ENCODE assay signal across 24 cellular contexts in the genomic region with DNA sequence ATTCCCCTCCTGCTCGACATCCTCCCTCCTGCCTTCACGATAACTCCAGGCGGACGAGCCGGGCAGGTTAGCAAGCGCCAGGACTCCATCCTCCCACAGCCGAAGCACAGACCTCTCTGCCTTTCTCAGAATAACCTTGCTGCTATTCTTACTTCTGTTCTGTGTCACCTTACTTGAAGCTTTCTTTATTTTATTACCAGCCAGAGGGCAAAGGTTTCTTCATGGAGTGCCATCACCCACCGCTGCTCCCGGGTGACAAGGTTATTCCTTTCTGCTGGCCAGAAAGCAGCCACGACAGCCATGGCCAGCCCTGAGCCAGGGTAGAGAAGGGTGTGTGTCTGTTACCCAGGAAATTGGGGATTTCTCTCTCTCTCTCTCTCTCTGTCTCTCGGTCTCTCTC.
A peak's percentile ranks its signal among the peaks of the same experiment; 100 is the strongest.
DNase-seq lines count a peak whose midpoint lies in the region; TF ChIP-seq lines count a peak whose summit lies in the region.
"Had no signal": no experiment of that assay in that cellular context is flagged by ENCODE, and none has a peak within 500 bp of the region (broad histone marks: within the 10 kb centered on the region; RNA-seq: fewer than 3 reads in every experiment).

No MANE protein-coding gene starts in this region.

- H3K27me3 Mint-ChIP-seq in activated naive CD4-positive, alpha-beta T cell treated with anti-CD3 and anti-CD28 coated beads, Interleukin-2, amount 50 U/mL, for 24 hours = no peaks in the 10 kb centered on the region
- H3K27me3 Mint-ChIP-seq in nephron (ENCODE audit: low read depth) = no peaks in the 10 kb centered on the region
- peaks cover 27% of the 10 kb centered on the region for H3K27me3 Mint-ChIP-seq in activated T-cell treated with anti-CD3 and anti-CD28 coated beads, Interleukin-2, amount 50 U/mL, for 24 hours

- intact Hi-C loops in esophagus muscularis mucosa (cut with DNase I) = no loop called here

- no peak for TF ChIP-seq EP300 in esophagus muscularis mucosa (IDR thresholded peaks at IDR 0.05)

- H3K27ac Mint-ChIP-seq in activated naive CD4-positive, alpha-beta T cell treated with anti-CD3 and anti-CD28 coated beads, Interleukin-2, amount 50 U/mL, for 24 hours = peak overlapping the region; percentile 9
- H3K27ac Mint-ChIP-seq in nephron = peak overlapping the region; percentile 19 to 34 (median 23)
- no peak overlapping the region for H3K27ac Mint-ChIP-seq in activated T-cell treated with anti-CD3 and anti-CD28 coated beads, Interleukin-2, amount 50 U/mL, for 24 hours
- H3K27ac Mint-ChIP-seq: CD8-positive, alpha-beta memory T cell had no signal

- peaks cover 0 to 2% (median 0%) of the 10 kb centered on the region in 4 donors for H3K9me3 ChIP-seq in esophagus muscularis mucosa
- H3K9me3 ChIP-seq: Peyer's patch, SJCRH30 had no signal

- WGBS in esophagus muscularis mucosa = 93% methylated on average over 11 of the region's 11 CpGs

- no peak for DNase-seq in activated naive CD4-positive, alpha-beta T cell treated with Interleukin-2 at 50 U/mL for 16 hours
- DNase-seq in esophagus muscularis mucosa (ENCODE audit: extremely low spot score) = peak; percentile 64
- no peak for DNase-seq in activated T-cell treated with anti-CD3 and anti-CD28 coated beads, Interleukin-2, amount 50 U/mL, for 24 hours
- DNase-seq in NCI-H2029 treated with DMSO at 0.1 percent for 48 hours (lab: John Stamatoyannopoulos, UW) = no peak
- no peak for DNase-seq in SKM-1 treated with dmso at 0.1 percent for 144 hours (lab: John Stamatoyannopoulos, UW; ENCODE audit: unreplicated experiment)
- DNase-seq in GM13976 (ENCODE audit: low spot score) = no peak
- DNase-seq: AML-193; C1 segment of cervical spinal cord; CD8-positive, alpha-beta memory T cell; DMS53; GDM1; KBM-7; MM.1S; NCI-H1048; NCI-H1417 treated with DMSO at 0.1 percent for 48 hours; NCI-H187; NCI-H226; NCI-H510A treated with DMSO at 0.1 percent for 48 hours; NCI-H748 treated with DMSO at 0.1 percent for 48 hours; NK-92 treated with Interleukin-12 subunit alpha and Interleukin-12 subunit beta, amount 100 ng/mL, for 24 hours; Peyer's patch; SJCRH30 had no signal

- H3K36me3 Mint-ChIP-seq in activated naive CD4-positive, alpha-beta T cell treated with anti-CD3 and anti-CD28 coated beads, Interleukin-2, amount 50 U/mL, for 24 hours = no peaks in the 10 kb centered on the region
- no peaks in the 10 kb centered on the region for H3K36me3 Mint-ChIP-seq in nephron (ENCODE audit: low read depth)
- H3K36me3 Mint-ChIP-seq in activated T-cell treated with anti-CD3 and anti-CD28 coated beads, Interleukin-2, amount 50 U/mL, for 24 hours (ENCODE audit: low read depth) = no peaks in the 10 kb centered on the region
- H3K36me3 Mint-ChIP-seq: CD8-positive, alpha-beta memory T cell had no signal

- in situ Hi-C loops in GM13976 (cut with MboI; ENCODE audit: low sequenced_read_pairs, unreplicated experiment) = no loop called here

- TF ChIP-seq CTCF in esophagus muscularis mucosa (IDR thresholded peaks at IDR 0.05) = no peak
- no peak for TF ChIP-seq CTCF in nephron (IDR thresholded peaks at IDR 0.05; ENCODE audit: unreplicated experiment in 3 of 3)
- no peak for TF ChIP-seq CTCF in GM13976 (IDR thresholded peaks at IDR 0.05; ENCODE audit: borderline replicate concordance, control extremely low read depth, extremely low read depth, insufficient read depth, missing control alignments)

- H3K27ac ChIP-seq in esophagus muscularis mucosa (replicated peaks in 1 of 4) = no peak overlapping the region
- H3K27ac ChIP-seq: Peyer's patch, SJCRH30 had no signal

- TF ChIP-seq POLR2A in esophagus muscularis mucosa (IDR thresholded peaks at IDR 0.05; ENCODE audit: low read depth) = no peak

- no peaks in the 10 kb centered on the region for H3K27me3 ChIP-seq in esophagus muscularis mucosa
- H3K27me3 ChIP-seq: Peyer's patch, SJCRH30 had no signal

- no peaks in the 10 kb centered on the region for H3K9me3 Mint-ChIP-seq in activated naive CD4-positive, alpha-beta T cell treated with anti-CD3 and anti-CD28 coated beads, Interleukin-2, amount 50 U/mL, for 24 hours
- H3K9me3 Mint-ChIP-seq in nephron = no peaks in the 10 kb centered on the region
- no peaks in the 10 kb centered on the region for H3K9me3 Mint-ChIP-seq in activated T-cell treated with anti-CD3 and anti-CD28 coated beads, Interleukin-2, amount 50 U/mL, for 24 hours
- H3K9me3 Mint-ChIP-seq: CD8-positive, alpha-beta memory T cell had no signal

- H3K4me3 Mint-ChIP-seq in activated naive CD4-positive, alpha-beta T cell treated with anti-CD3 and anti-CD28 coated beads, Interleukin-2, amount 50 U/mL, for 24 hours = no peak overlapping the region
- H3K4me3 Mint-ChIP-seq in nephron = no peak overlapping the region
- no peak overlapping the region for H3K4me3 Mint-ChIP-seq in activated T-cell treated with anti-CD3 and anti-CD28 coated beads, Interleukin-2, amount 50 U/mL, for 24 hours
- H3K4me3 Mint-ChIP-seq: CD8-positive, alpha-beta memory T cell had no signal

- H3K36me3 ChIP-seq in esophagus muscularis mucosa = no peaks in the 10 kb centered on the region
- H3K36me3 ChIP-seq: Peyer's patch, SJCRH30 had no signal

- no peaks in the 10 kb centered on the region for H3K4me1 Mint-ChIP-seq in activated naive CD4-positive, alpha-beta T cell treated with anti-CD3 and anti-CD28 coated beads, Interleukin-2, amount 50 U/mL, for 24 hours
- H3K4me1 Mint-ChIP-seq in nephron = peaks cover 52% of the 10 kb centered on the region
- peaks cover 14% of the 10 kb centered on the region for H3K4me1 Mint-ChIP-seq in activated T-cell treated with anti-CD3 and anti-CD28 coated beads, Interleukin-2, amount 50 U/mL, for 24 hours (ENCODE audit: low read depth)
- H3K4me1 Mint-ChIP-seq: CD8-positive, alpha-beta memory T cell had no signal

- H3K4me3 ChIP-seq in esophagus muscularis mucosa = no peak overlapping the region
- H3K4me3 ChIP-seq: Peyer's patch, SJCRH30 had no signal

- H3K4me1 ChIP-seq in esophagus muscularis mucosa = peaks cover 0 to 17% (median 11%) of the 10 kb centered on the region in 4 donors
- H3K4me1 ChIP-seq: SJCRH30 had no signal
